ENCODE assay signal across 1 cellular context in the genomic region with DNA sequence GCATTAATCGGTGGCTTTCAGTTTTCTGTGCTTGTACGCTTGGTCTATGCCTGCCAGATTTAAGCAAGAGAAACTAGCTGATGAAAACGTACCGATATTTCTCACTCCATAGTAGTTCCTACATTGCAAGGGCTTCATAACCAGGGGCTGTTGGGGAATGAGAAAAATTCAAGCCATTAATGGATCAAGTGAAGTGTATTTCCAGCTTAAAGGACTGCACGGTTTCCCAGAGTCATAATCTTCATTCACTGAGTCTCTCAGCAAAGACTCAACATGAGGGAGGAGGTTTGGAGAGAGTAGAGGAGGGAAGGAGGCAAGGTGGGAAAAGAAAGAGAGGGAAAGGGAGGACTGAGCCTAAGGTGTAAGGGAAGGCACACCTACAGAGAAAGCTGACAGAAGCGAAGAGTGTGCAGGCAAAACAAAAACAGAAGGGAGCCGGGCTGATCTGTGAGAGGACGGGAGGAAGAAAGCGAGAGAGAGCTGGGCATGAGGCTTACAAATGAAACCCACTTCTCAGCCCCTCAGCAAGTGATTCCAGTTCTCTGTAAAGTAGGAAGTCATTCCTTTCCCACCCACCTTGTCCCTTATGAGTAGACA.
A peak's percentile ranks its signal among the peaks of the same experiment; 100 is the strongest.
TF ChIP-seq lines count a peak whose summit lies in the region.

No MANE protein-coding gene starts in this region.

TF ChIP-seq in K562, 482 proteins besides CTCF, POLR2A, EP300 and RAD21 (continued from another document and continues in another):
- TF ChIP-seq, protein P1, sequence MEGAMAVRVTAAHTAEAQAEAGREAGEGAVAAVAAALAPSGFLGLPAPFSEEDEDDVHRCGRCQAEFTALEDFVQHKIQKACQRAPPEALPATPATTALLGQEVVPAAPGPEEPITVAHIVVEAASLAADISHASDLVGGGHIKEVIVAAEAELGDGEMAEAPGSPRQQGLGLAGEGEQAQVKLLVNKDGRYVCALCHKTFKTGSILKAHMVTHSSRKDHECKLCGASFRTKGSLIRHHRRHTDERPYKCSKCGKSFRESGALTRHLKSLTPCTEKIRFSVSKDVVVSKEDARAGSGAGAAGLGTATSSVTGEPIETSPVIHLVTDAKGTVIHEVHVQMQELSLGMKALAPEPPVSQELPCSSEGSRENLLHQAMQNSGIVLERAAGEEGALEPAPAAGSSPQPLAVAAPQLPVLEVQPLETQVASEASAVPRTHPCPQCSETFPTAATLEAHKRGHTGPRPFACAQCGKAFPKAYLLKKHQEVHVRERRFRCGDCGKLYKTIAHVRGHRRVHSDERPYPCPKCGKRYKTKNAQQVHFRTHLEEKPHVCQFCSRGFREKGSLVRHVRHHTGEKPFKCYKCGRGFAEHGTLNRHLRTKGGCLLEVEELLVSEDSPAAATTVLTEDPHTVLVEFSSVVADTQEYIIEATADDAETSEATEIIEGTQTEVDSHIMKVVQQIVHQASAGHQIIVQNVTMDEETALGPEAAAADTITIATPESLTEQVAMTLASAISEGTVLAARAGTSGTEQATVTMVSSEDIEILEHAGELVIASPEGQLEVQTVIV (CRISPR knock-in tag; IDR thresholded peaks at IDR 0.05; ENCODE audit: borderline replicate concordance), result no peak
- TF ChIP-seq ZNF41 (CRISPR knock-in tag; conservative IDR thresholded peaks at IDR 0.05), result no peak
- no peak for TF ChIP-seq ZNF785 (CRISPR knock-in tag; IDR thresholded peaks at IDR 0.05)
- no peak for TF ChIP-seq ATF1 (CRISPR knock-in tag; IDR thresholded peaks at IDR 0.05)
- TF ChIP-seq ATF1 (tag; IDR thresholded peaks at IDR 0.05), result no peak
- TF ChIP-seq, protein P2, sequence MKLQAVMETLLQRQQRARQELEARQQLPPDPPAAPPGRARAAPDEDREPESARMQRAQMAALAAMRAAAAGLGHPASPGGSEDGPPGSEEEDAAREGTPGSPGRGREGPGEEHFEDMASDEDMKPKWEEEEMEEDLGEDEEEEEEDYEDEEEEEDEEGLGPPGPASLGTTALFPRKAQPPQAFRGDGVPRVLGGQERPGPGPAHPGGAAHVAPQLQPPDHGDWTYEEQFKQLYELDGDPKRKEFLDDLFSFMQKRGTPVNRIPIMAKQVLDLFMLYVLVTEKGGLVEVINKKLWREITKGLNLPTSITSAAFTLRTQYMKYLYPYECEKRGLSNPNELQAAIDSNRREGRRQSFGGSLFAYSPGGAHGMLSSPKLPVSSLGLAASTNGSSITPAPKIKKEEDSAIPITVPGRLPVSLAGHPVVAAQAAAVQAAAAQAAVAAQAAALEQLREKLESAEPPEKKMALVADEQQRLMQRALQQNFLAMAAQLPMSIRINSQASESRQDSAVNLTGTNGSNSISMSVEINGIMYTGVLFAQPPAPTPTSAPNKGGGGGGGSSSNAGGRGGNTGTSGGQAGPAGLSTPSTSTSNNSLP (IDR thresholded peaks at IDR 0.05; ENCODE audit: borderline replicate concordance, low read depth, low read length), result no peak
- TF ChIP-seq, protein P3, sequence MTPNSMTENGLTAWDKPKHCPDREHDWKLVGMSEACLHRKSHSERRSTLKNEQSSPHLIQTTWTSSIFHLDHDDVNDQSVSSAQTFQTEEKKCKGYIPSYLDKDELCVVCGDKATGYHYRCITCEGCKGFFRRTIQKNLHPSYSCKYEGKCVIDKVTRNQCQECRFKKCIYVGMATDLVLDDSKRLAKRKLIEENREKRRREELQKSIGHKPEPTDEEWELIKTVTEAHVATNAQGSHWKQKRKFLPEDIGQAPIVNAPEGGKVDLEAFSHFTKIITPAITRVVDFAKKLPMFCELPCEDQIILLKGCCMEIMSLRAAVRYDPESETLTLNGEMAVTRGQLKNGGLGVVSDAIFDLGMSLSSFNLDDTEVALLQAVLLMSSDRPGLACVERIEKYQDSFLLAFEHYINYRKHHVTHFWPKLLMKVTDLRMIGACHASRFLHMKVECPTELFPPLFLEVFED (CRISPR knock-in tag; conservative IDR thresholded peaks at IDR 0.05), result 0 out of 2 replicates have a peak, but pooled peaks have one; percentile 40
- TF ChIP-seq SETDB1 (IDR thresholded peaks at IDR 0.05; ENCODE audit: low read length), result no peak
- TF ChIP-seq TSC22D4 (tag; IDR thresholded peaks at IDR 0.05), result no peak
- no peak for TF ChIP-seq ZNF311 (CRISPR knock-in tag; IDR thresholded peaks at IDR 0.05)
- no peak for TF ChIP-seq PHF20 (IDR thresholded peaks at IDR 0.05; ENCODE audit: partially characterized antibody)
- TF ChIP-seq ZNF589 (CRISPR knock-in tag; IDR thresholded peaks at IDR 0.05; ENCODE audit: low read depth), result no peak
- TF ChIP-seq SREBF2 (CRISPR knock-in tag; IDR thresholded peaks at IDR 0.05), result no peak
- TF ChIP-seq, protein P4, sequence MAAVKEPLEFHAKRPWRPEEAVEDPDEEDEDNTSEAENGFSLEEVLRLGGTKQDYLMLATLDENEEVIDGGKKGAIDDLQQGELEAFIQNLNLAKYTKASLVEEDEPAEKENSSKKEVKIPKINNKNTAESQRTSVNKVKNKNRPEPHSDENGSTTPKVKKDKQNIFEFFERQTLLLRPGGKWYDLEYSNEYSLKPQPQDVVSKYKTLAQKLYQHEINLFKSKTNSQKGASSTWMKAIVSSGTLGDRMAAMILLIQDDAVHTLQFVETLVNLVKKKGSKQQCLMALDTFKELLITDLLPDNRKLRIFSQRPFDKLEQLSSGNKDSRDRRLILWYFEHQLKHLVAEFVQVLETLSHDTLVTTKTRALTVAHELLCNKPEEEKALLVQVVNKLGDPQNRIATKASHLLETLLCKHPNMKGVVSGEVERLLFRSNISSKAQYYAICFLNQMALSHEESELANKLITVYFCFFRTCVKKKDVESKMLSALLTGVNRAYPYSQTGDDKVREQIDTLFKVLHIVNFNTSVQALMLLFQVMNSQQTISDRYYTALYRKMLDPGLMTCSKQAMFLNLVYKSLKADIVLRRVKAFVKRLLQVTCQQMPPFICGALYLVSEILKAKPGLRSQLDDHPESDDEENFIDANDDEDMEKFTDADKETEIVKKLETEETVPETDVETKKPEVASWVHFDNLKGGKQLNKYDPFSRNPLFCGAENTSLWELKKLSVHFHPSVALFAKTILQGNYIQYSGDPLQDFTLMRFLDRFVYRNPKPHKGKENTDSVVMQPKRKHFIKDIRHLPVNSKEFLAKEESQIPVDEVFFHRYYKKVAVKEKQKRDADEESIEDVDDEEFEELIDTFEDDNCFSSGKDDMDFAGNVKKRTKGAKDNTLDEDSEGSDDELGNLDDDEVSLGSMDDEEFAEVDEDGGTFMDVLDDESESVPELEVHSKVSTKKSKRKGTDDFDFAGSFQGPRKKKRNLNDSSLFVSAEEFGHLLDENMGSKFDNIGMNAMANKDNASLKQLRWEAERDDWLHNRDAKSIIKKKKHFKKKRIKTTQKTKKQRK (IDR thresholded peaks at IDR 0.05; ENCODE audit: borderline replicate concordance, low read depth, low read length), result no peak
- no peak for TF ChIP-seq SUPT5H (IDR thresholded peaks at IDR 0.05)
- peak; percentile 93 for TF ChIP-seq OTX1 (CRISPR knock-in tag; IDR thresholded peaks at IDR 0.05)
- no peak for TF ChIP-seq STAT5A (IDR thresholded peaks at IDR 0.05; ENCODE audit: borderline replicate concordance, low read length)
- no peak for TF ChIP-seq SMARCE1 (IDR thresholded peaks at IDR 0.05)
- no peak for TF ChIP-seq COPS2 (conservative IDR thresholded peaks at IDR 0.05)
- TF ChIP-seq SRF (CRISPR knock-in tag; IDR thresholded peaks at IDR 0.05), result no peak
- TF ChIP-seq BRD9 (IDR thresholded peaks at IDR 0.05; ENCODE audit: low read depth, partially characterized antibody), result no peak
- TF ChIP-seq PTTG1 (tag; IDR thresholded peaks at IDR 0.05; ENCODE audit: low read depth), result no peak
- TF ChIP-seq ZNF75A (CRISPR knock-in tag; IDR thresholded peaks at IDR 0.05), result 0 out of 2 replicates have a peak, but pooled peaks have one; percentile 71
- TF ChIP-seq, protein P5, sequence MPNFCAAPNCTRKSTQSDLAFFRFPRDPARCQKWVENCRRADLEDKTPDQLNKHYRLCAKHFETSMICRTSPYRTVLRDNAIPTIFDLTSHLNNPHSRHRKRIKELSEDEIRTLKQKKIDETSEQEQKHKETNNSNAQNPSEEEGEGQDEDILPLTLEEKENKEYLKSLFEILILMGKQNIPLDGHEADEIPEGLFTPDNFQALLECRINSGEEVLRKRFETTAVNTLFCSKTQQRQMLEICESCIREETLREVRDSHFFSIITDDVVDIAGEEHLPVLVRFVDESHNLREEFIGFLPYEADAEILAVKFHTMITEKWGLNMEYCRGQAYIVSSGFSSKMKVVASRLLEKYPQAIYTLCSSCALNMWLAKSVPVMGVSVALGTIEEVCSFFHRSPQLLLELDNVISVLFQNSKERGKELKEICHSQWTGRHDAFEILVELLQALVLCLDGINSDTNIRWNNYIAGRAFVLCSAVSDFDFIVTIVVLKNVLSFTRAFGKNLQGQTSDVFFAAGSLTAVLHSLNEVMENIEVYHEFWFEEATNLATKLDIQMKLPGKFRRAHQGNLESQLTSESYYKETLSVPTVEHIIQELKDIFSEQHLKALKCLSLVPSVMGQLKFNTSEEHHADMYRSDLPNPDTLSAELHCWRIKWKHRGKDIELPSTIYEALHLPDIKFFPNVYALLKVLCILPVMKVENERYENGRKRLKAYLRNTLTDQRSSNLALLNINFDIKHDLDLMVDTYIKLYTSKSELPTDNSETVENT (CRISPR knock-in tag; IDR thresholded peaks at IDR 0.05), result 0 out of 2 replicates have a peak, but pooled peaks have one; percentile 5
- TF ChIP-seq, protein P6, sequence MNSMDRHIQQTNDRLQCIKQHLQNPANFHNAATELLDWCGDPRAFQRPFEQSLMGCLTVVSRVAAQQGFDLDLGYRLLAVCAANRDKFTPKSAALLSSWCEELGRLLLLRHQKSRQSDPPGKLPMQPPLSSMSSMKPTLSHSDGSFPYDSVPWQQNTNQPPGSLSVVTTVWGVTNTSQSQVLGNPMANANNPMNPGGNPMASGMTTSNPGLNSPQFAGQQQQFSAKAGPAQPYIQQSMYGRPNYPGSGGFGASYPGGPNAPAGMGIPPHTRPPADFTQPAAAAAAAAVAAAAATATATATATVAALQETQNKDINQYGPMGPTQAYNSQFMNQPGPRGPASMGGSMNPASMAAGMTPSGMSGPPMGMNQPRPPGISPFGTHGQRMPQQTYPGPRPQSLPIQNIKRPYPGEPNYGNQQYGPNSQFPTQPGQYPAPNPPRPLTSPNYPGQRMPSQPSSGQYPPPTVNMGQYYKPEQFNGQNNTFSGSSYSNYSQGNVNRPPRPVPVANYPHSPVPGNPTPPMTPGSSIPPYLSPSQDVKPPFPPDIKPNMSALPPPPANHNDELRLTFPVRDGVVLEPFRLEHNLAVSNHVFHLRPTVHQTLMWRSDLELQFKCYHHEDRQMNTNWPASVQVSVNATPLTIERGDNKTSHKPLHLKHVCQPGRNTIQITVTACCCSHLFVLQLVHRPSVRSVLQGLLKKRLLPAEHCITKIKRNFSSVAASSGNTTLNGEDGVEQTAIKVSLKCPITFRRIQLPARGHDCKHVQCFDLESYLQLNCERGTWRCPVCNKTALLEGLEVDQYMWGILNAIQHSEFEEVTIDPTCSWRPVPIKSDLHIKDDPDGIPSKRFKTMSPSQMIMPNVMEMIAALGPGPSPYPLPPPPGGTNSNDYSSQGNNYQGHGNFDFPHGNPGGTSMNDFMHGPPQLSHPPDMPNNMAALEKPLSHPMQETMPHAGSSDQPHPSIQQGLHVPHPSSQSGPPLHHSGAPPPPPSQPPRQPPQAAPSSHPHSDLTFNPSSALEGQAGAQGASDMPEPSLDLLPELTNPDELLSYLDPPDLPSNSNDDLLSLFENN (IDR thresholded peaks at IDR 0.05; ENCODE audit: low read depth in 2 of 2, low read length in 2 of 2), result no peak
- TF ChIP-seq SMAD2 (IDR thresholded peaks at IDR 0.05; ENCODE audit: low read depth, low read length), result no peak
- no peak for TF ChIP-seq BMI1 (IDR thresholded peaks at IDR 0.05; ENCODE audit: low read length)
- TF ChIP-seq TBL1XR1 (IDR thresholded peaks at IDR 0.05; ENCODE audit: low read length in 2 of 2), result no peak
- TF ChIP-seq ARHGAP35 (IDR thresholded peaks at IDR 0.05; ENCODE audit: partially characterized antibody), result no peak
- TF ChIP-seq, protein P7, sequence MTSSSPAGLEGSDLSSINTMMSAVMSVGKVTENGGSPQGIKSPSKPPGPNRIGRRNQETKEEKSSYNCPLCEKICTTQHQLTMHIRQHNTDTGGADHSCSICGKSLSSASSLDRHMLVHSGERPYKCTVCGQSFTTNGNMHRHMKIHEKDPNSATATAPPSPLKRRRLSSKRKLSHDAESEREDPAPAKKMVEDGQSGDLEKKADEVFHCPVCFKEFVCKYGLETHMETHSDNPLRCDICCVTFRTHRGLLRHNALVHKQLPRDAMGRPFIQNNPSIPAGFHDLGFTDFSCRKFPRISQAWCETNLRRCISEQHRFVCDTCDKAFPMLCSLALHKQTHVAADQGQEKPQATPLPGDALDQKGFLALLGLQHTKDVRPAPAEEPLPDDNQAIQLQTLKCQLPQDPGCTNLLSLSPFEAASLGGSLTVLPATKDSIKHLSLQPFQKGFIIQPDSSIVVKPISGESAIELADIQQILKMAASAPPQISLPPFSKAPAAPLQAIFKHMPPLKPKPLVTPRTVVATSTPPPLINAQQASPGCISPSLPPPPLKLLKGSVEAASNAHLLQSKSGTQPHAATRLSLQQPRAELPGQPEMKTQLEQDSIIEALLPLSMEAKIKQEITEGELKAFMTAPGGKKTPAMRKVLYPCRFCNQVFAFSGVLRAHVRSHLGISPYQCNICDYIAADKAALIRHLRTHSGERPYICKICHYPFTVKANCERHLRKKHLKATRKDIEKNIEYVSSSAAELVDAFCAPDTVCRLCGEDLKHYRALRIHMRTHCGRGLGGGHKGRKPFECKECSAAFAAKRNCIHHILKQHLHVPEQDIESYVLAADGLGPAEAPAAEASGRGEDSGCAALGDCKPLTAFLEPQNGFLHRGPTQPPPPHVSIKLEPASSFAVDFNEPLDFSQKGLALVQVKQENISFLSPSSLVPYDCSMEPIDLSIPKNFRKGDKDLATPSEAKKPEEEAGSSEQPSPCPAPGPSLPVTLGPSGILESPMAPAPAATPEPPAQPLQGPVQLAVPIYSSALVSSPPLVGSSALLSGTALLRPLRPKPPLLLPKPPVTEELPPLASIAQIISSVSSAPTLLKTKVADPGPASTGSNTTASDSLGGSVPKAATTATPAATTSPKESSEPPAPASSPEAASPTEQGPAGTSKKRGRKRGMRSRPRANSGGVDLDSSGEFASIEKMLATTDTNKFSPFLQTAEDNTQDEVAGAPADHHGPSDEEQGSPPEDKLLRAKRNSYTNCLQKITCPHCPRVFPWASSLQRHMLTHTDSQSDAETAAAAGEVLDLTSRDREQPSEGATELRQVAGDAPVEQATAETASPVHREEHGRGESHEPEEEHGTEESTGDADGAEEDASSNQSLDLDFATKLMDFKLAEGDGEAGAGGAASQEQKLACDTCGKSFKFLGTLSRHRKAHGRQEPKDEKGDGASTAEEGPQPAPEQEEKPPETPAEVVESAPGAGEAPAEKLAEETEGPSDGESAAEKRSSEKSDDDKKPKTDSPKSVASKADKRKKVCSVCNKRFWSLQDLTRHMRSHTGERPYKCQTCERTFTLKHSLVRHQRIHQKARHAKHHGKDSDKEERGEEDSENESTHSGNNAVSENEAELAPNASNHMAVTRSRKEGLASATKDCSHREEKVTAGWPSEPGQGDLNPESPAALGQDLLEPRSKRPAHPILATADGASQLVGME (CRISPR knock-in tag; IDR thresholded peaks at IDR 0.05), result no peak
- TF ChIP-seq ZKSCAN1 (IDR thresholded peaks at IDR 0.05; ENCODE audit: low read depth, low read length), result no peak
